13 cellular contexts compared by ENCODE assay signal in genomic region chr6:34674268-34674639, GRCh38. TPM values are rescaled to one million over a fixed set of nuclear protein-coding genes. Genes with fewer than 3 reads are reported as not detected.
DNase-seq lines count a peak whose midpoint lies in the region; ATAC-seq lines count a peak whose summit lies in the region.
"Had no signal": no experiment of that assay in that cellular context is flagged by ENCODE, and none has a peak within 500 bp of the region (broad histone marks: within the 10 kb centered on the region; RNA-seq: fewer than 3 reads in every experiment).

No MANE protein-coding gene starts in this region.

- no peak for DNase-seq in CD4-positive, alpha-beta memory T cell
- DNase-seq in Jurkat, Clone E6-1 (ENCODE audit: low read depth, low spot score): peak; percentile 46
- no peak for DNase-seq in DMS153 (lab: John Stamatoyannopoulos, UW)
- no peak for DNase-seq in cardiac septum (ENCODE audit: low spot score)
- DNase-seq in NCI-H748 treated with DMSO at 0.1 percent for 48 hours (lab: John Stamatoyannopoulos, UW): no peak
- DNase-seq: heart right ventricle, NCI-H2107 had no signal

- H3K9me3 ChIP-seq in CD4-positive, alpha-beta memory T cell (ENCODE audit: control insufficient read depth in 1 of 2, low read length in 2 of 2): no peaks in the 10 kb centered on the region
- no peaks in the 10 kb centered on the region for H3K9me3 ChIP-seq in mucosa of rectum (ENCODE audit: control insufficient read depth in 2 of 2, low read length in 2 of 2)
- H3K9me3 ChIP-seq: breast epithelium, heart right ventricle had no signal

- CTCF ChIA-PET in CD4-positive, alpha-beta memory T cell (lab: Charles Lee; ENCODE audit: partially characterized antibody): interaction anchor here (0.7 to 5.0 kb wide), 6 partner anchors 17 to 1463 kb away, joined by 3 to 22 read pairs (median 4); no protein-coding TSS in a partner anchor

- H3K9ac ChIP-seq in mucosa of rectum (ENCODE audit: low read depth in 1 of 2, low read length in 2 of 2): no peak overlapping the region

- peak overlapping the region; percentile 92 to 100 (median 97) for H3K27ac Mint-ChIP-seq in CD4-positive, alpha-beta memory T cell
- H3K27ac Mint-ChIP-seq in activated naive CD8-positive, alpha-beta T cell: peak overlapping the region; percentile 89

- H3K4me1 Mint-ChIP-seq in CD4-positive, alpha-beta memory T cell: peaks cover 38 to 67% (median 55%) of the 10 kb centered on the region in 4 donors
- H3K4me1 Mint-ChIP-seq in activated naive CD8-positive, alpha-beta T cell (ENCODE audit: low read depth): peaks cover 59% of the 10 kb centered on the region

- POLR2A ChIA-PET in CD4-positive, alpha-beta memory T cell (lab: Charles Lee; ENCODE audit: partially characterized antibody): interaction anchor here (0.8 to 6.3 kb wide), 9 partner anchors 10 to 214 kb away, joined by 3 to 133 read pairs (median 16); partner anchors contain the start of genes BLTP3A, ILRUN and SNRPC

- intact Hi-C loops in CD4-positive, alpha-beta memory T cell (cut with micrococcal nuclease): loop anchor here (1.0 to 10.0 kb wide), 2 partner anchors 83 to 211 kb away; partner anchors contain the start of genes ANKS1A, SNRPC and TAF11
- intact Hi-C loops in cardiac septum (cut with DNase I): no loop called here

- H3K27ac ChIP-seq in CD4-positive, alpha-beta memory T cell (ENCODE audit: low read depth, low read length): peak overlapping the region; percentile 79
- peak overlapping the region; percentile 3 to 56 for H3K27ac ChIP-seq in mucosa of rectum (ENCODE audit: low read depth in 2 of 2, low read length in 2 of 2)
- H3K27ac ChIP-seq: C4-2B had no signal

- ATAC-seq in HG03354 (IDR thresholded peaks at IDR 0.05; ENCODE audit: poor library complexity, severe bottlenecking, unreplicated experiment): no peak

- no peak overlapping the region for H3K4me3 ChIP-seq in CD4-positive, alpha-beta memory T cell (ENCODE audit: low read length in 2 of 2)
- H3K4me3 ChIP-seq in Jurkat, Clone E6-1 (ENCODE audit: low read length): no peak overlapping the region
- H3K4me3 ChIP-seq in mucosa of rectum (ENCODE audit: low read length in 2 of 2): peak overlapping the region in 1 of 2 donors; percentile 26
- H3K4me3 ChIP-seq: heart right ventricle, lung had no signal

- no peaks in the 10 kb centered on the region for H3K27me3 ChIP-seq in CD4-positive, alpha-beta memory T cell (ENCODE audit: insufficient read depth, low read length)
- H3K27me3 ChIP-seq in mucosa of rectum (ENCODE audit: control insufficient read depth in 2 of 2, insufficient read depth in 2 of 2, low read length in 2 of 2): no peaks in the 10 kb centered on the region
- H3K27me3 ChIP-seq: breast epithelium, heart right ventricle had no signal

- H3K36me3 ChIP-seq in CD4-positive, alpha-beta memory T cell (ENCODE audit: insufficient read depth, low read length): no peaks in the 10 kb centered on the region
- H3K36me3 ChIP-seq in mucosa of rectum (ENCODE audit: control insufficient read depth in 2 of 2, insufficient read depth in 2 of 2, low read length in 2 of 2): no peaks in the 10 kb centered on the region
- H3K36me3 ChIP-seq: breast epithelium, heart right ventricle had no signal

- peaks cover 0 to 9% of the 10 kb centered on the region in 2 donors for H3K36me3 Mint-ChIP-seq in CD4-positive, alpha-beta memory T cell
- H3K36me3 Mint-ChIP-seq in activated naive CD8-positive, alpha-beta T cell: no peaks in the 10 kb centered on the region

- peak overlapping the region; percentile 15 to 93 (median 76) for H3K4me3 Mint-ChIP-seq in CD4-positive, alpha-beta memory T cell
- peak overlapping the region; percentile 58 for H3K4me3 Mint-ChIP-seq in activated naive CD8-positive, alpha-beta T cell

- peaks cover 0 to 2% of the 10 kb centered on the region in 2 donors for H3K27me3 Mint-ChIP-seq in CD4-positive, alpha-beta memory T cell
- H3K27me3 Mint-ChIP-seq in activated naive CD8-positive, alpha-beta T cell: no peaks in the 10 kb centered on the region

- H3K9me3 Mint-ChIP-seq in CD4-positive, alpha-beta memory T cell: peaks cover 0 to 7% (median 0%) of the 10 kb centered on the region in 8 donors
- H3K9me3 Mint-ChIP-seq in activated naive CD8-positive, alpha-beta T cell (ENCODE audit: low read depth): no peaks in the 10 kb centered on the region

- peaks cover 67% of the 10 kb centered on the region for H3K4me1 ChIP-seq in CD4-positive, alpha-beta memory T cell (ENCODE audit: insufficient read depth, low read length)
- H3K4me1 ChIP-seq in mucosa of rectum (ENCODE audit: control insufficient read depth in 2 of 2, insufficient read depth in 2 of 2, low read length in 2 of 2): peaks cover 22 to 26% of the 10 kb centered on the region in 2 donors

RNA-seq across cellular contexts. Expression of gene ILRUN, which starts 22.3 kb away (rescaled TPM):
- 10 to 100 TPM; 68.6 to 70.7 TPM for total RNA-seq in CD4-positive, alpha-beta memory T cell
- 10 to 100 TPM; 14.8 to 15.1 TPM for polyA plus RNA-seq in CD4-positive, alpha-beta memory T cell
- polyA plus RNA-seq in Jurkat, Clone E6-1 (2012; ENCODE audit: insufficient read depth, insufficient read length): 47.0 TPM
- 104 TPM for total RNA-seq in cardiac septum
